8 cellular contexts compared by ENCODE assay signal in the genomic region with DNA sequence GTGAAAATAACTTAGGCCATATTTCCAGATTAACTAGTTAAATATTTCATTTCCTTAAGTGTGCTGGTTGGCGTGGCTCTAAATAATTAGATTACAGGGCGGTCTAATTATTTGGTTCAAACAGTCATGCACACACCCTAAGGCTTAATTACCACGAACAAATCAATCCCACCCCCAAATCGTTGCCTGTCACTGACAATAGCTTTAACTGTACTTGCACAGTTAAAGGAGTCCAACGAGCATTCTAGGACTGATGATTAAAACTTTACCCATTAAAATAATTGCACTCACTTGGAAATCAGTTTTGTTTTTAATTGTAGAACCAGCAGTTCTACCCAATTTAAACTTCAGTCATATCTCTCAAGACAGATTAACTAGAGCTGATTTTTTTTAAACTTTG. TPM values are rescaled to one million over a fixed set of nuclear protein-coding genes. Genes with fewer than 3 reads are reported as not detected.
DNase-seq lines count a peak whose midpoint lies in the region; TF ChIP-seq lines count a peak whose summit lies in the region.

No MANE protein-coding gene starts in this region.

- H3K27ac Mint-ChIP-seq in dendritic cell treated with granulocyte-macrophage colony-stimulating factor and Interleukin-4, amounts not matched to agents 40 ng/mL and 50 ng/mL, for 4 days: peak overlapping the region; percentile 94
- H3K27ac Mint-ChIP-seq in osteocyte (ENCODE audit: unreplicated experiment): peak overlapping the region; percentile 73

- peaks cover 15% of the 10 kb centered on the region for H3K4me1 Mint-ChIP-seq in dendritic cell treated with granulocyte-macrophage colony-stimulating factor and Interleukin-4, amounts not matched to agents 40 ng/mL and 50 ng/mL, for 4 days (ENCODE audit: low read depth)
- H3K4me1 Mint-ChIP-seq in osteocyte (ENCODE audit: unreplicated experiment): peaks cover 31% of the 10 kb centered on the region

- TF ChIP-seq CTCF in osteocyte (IDR thresholded peaks at IDR 0.05): no peak

- H3K9me3 Mint-ChIP-seq in dendritic cell treated with granulocyte-macrophage colony-stimulating factor and Interleukin-4, amounts not matched to agents 40 ng/mL and 50 ng/mL, for 4 days: no peaks in the 10 kb centered on the region
- H3K9me3 Mint-ChIP-seq in osteocyte (ENCODE audit: unreplicated experiment): peaks cover 11% of the 10 kb centered on the region

- DNase-seq in G401 (ENCODE audit: low spot score) (peak; percentile 44), NCI-H1105 treated with DMSO at 0.1 percent for 48 hours (lab: John Stamatoyannopoulos, UW) (peak; percentile 32), osteocyte (ENCODE audit: extremely low spot score, unreplicated experiment) (no peak), NCI-H1436 (lab: John Stamatoyannopoulos, UW) (no peak), SK-N-DZ (ENCODE audit: low spot score) (no peak), NCI-H1694 treated with DMSO at 0.1 percent for 48 hours (lab: John Stamatoyannopoulos, UW) (no peak), DMS79 treated with DMSO at 0.1 percent for 48 hours (lab: John Stamatoyannopoulos, UW) (no peak)

- peak overlapping the region; percentile 83 for H3K4me3 Mint-ChIP-seq in dendritic cell treated with granulocyte-macrophage colony-stimulating factor and Interleukin-4, amounts not matched to agents 40 ng/mL and 50 ng/mL, for 4 days
- H3K4me3 Mint-ChIP-seq in osteocyte (ENCODE audit: unreplicated experiment): peak overlapping the region; percentile 93

- H3K36me3 Mint-ChIP-seq in dendritic cell treated with granulocyte-macrophage colony-stimulating factor and Interleukin-4, amounts not matched to agents 40 ng/mL and 50 ng/mL, for 4 days (ENCODE audit: low read depth): peaks cover 15% of the 10 kb centered on the region
- no peaks in the 10 kb centered on the region for H3K36me3 Mint-ChIP-seq in osteocyte (ENCODE audit: unreplicated experiment)

- in situ Hi-C loops in G401 (cut with HindIII; ENCODE audit: low sequenced_read_pairs): no loop called here

- no peaks in the 10 kb centered on the region for H3K27me3 Mint-ChIP-seq in dendritic cell treated with granulocyte-macrophage colony-stimulating factor and Interleukin-4, amounts not matched to agents 40 ng/mL and 50 ng/mL, for 4 days
- peaks cover 2% of the 10 kb centered on the region for H3K27me3 Mint-ChIP-seq in osteocyte (ENCODE audit: unreplicated experiment)

- intact Hi-C loops in dendritic cell treated with granulocyte-macrophage colony-stimulating factor and Interleukin-4, amounts not matched to agents 40 ng/mL and 50 ng/mL, for 4 days (cut with micrococcal nuclease): no loop called here

RNA-seq across cellular contexts. Expression of a gene that starts 1.5 kb away (rescaled TPM):
- 11.3 and 19.0 TPM in 2 replicates for total RNA-seq in G401 (2014; rRNA removed; shearing (Covaris generic))
- 15.3 and 17.9 TPM in 2 replicates for total RNA-seq in osteocyte
- 9.5 and 11.5 TPM in 2 replicates for polyA plus RNA-seq in SK-N-DZ (2014; cell fraction: cytosol; rRNA removed)
- 5.9 and 9.3 TPM in 2 replicates for polyA plus RNA-seq in SK-N-DZ (2014; cell fraction: nucleus; rRNA removed)

Comparison
In these comparisons a context has a peak if more than half of its experiments do, and no peak if none do; other contexts are left out.
1. DNase-seq: peak in G401 (single experiment) and NCI-H1105 treated with DMSO at 0.1 percent for 48 hours (single experiment); none in osteocyte (single experiment), NCI-H1436 (single experiment), SK-N-DZ (single experiment), NCI-H1694 treated with DMSO at 0.1 percent for 48 hours (single experiment) and DMS79 treated with DMSO at 0.1 percent for 48 hours (single experiment).